In genomic region chr17:63622571-63623390, GRCh38 we compare ENCODE assay signal across 8 cellular contexts. TPM values are rescaled to one million over a fixed set of nuclear protein-coding genes. Genes with fewer than 3 reads are reported as not detected.
DNase-seq lines count a peak whose midpoint lies in the region; ATAC-seq and TF ChIP-seq lines count a peak whose summit lies in the region.

No MANE protein-coding gene starts in this region.

- H3F3A ChIP-seq in PC-3 (ENCODE audit: low read length, unreplicated experiment) = no peaks in the 10 kb centered on the region

- H3K4me3 ChIP-seq in BLaER1 (peak overlapping the region; percentile 97), PC-3 (ENCODE audit: low read length) (peak overlapping the region; percentile 82), fibroblast of mammary gland (ENCODE audit: control insufficient read depth, low read depth, low read length) (peak overlapping the region; percentile 70), stomach smooth muscle (ENCODE audit: low read length in 2 of 2) (peak overlapping the region; percentile 83 to 85)

- H3K9me2 ChIP-seq in PC-3 (replicated peaks; ENCODE audit: low read length) = no peaks in the 10 kb centered on the region

- H3K4me1 Mint-ChIP-seq in activated T-helper 17 cell treated with anti-CD3 and anti-CD28 coated beads, Interleukin-2, amount 50 U/mL, for 72 hours = peaks cover 29% of the 10 kb centered on the region
- H3K4me1 Mint-ChIP-seq in naive B cell = peaks cover 43 to 53% (median 47%) of the 10 kb centered on the region in 3 donors

- no peak for TF ChIP-seq CTCF in PC-3 (conservative IDR thresholded peaks at IDR 0.05; ENCODE audit: low read depth, low read length)
- no peak for TF ChIP-seq CTCF in fibroblast of mammary gland (conservative IDR thresholded peaks at IDR 0.05; ENCODE audit: control insufficient read depth, insufficient read depth, low read depth, low read length)

- peak overlapping the region; percentile 94 for H3K27ac Mint-ChIP-seq in activated T-helper 17 cell treated with anti-CD3 and anti-CD28 coated beads, Interleukin-2, amount 50 U/mL, for 72 hours
- peak overlapping the region in 5 of 6 donors; percentile 76 to 90 (median 87) for H3K27ac Mint-ChIP-seq in naive B cell

- peak overlapping the region; percentile 86 for H2AFZ ChIP-seq in PC-3 (ENCODE audit: low read length)

- DNase-seq in PC-3 (peak; percentile 58), fibroblast of mammary gland (ENCODE audit: low read depth) (peak; percentile 54), naive B cell (peak; percentile 56)

- H3K4me2 ChIP-seq in BLaER1 (peak overlapping the region; percentile 89), PC-3 (ENCODE audit: low read length) (peak overlapping the region; percentile 93)

- H3K27ac ChIP-seq in BLaER1 = peak overlapping the region; percentile 83
- no peak overlapping the region for H3K27ac ChIP-seq in PC-3 (ENCODE audit: low read length)
- peak overlapping the region; percentile 58 for H3K27ac ChIP-seq in stomach smooth muscle (ENCODE audit: low read length)

- H3K27me3 ChIP-seq in BLaER1 (no peaks in the 10 kb centered on the region), PC-3 (ENCODE audit: low read length) (no peaks in the 10 kb centered on the region), stomach smooth muscle (ENCODE audit: control insufficient read depth in 1 of 2, insufficient read depth in 2 of 2, low read length in 2 of 2) (no peaks in the 10 kb centered on the region)

- H3K9ac ChIP-seq in BLaER1 = peak overlapping the region; percentile 88
- peak overlapping the region; percentile 59 for H3K9ac ChIP-seq in PC-3 (ENCODE audit: low read length)
- H3K9ac ChIP-seq in stomach smooth muscle (ENCODE audit: low read length in 2 of 2) = peak overlapping the region; percentile 65 to 80

- POLR2A ChIA-PET in PC-3 (lab: Charles Lee; ENCODE audit: unreplicated experiment) = interaction anchor here (0.5 to 0.6 kb wide), 2 partner anchors 19 to 73 kb away, joined by 3 read pairs; no protein-coding TSS in a partner anchor

- ATAC-seq in GM19324 (IDR thresholded peaks at IDR 0.05; ENCODE audit: low FRiP score, unreplicated experiment) = peak; percentile 41
- peak; percentile 12 for ATAC-seq in HG03457 (IDR thresholded peaks at IDR 0.05; ENCODE audit: unreplicated experiment)
- ATAC-seq in PC-3 = peak; percentile 56
- peak; percentile 46 for ATAC-seq in activated T-helper 17 cell treated with anti-CD3 and anti-CD28 coated beads, Interleukin-2, amount 50 U/mL, for 72 hours (replicated peaks)
- ATAC-seq in naive B cell (ENCODE audit: low read depth in 2 of 2) = peak; percentile 28 to 30

- H4K20me1 ChIP-seq in BLaER1 = peaks cover 53% of the 10 kb centered on the region
- 0 out of 2 replicates have a peak, but pooled peaks cover 4% of the 10 kb centered on the region for H4K20me1 ChIP-seq in PC-3 (ENCODE audit: low read length)

- H3K36me3 Mint-ChIP-seq in activated T-helper 17 cell treated with anti-CD3 and anti-CD28 coated beads, Interleukin-2, amount 50 U/mL, for 72 hours (ENCODE audit: low read depth) = peaks cover 7% of the 10 kb centered on the region
- H3K36me3 Mint-ChIP-seq in naive B cell = no peaks in the 10 kb centered on the region

- CTCF ChIA-PET in PC-3 (lab: Charles Lee) = interaction anchor here (0.5 to 1.5 kb wide), 4 partner anchors 11 to 799 kb away, joined by 3 to 16 read pairs (median 4); no protein-coding TSS in a partner anchor

- intact Hi-C loops in PC-3 (cut with micrococcal nuclease) = loop anchor here (5.0 kb wide), 2 partner anchors 75 to 120 kb away; partner anchors contain the start of gene STRADA

- peak overlapping the region; percentile 96 for H3K4me3 Mint-ChIP-seq in activated T-helper 17 cell treated with anti-CD3 and anti-CD28 coated beads, Interleukin-2, amount 50 U/mL, for 72 hours
- H3K4me3 Mint-ChIP-seq in naive B cell = peak overlapping the region; percentile 95 to 99 (median 98)

- H3K9me3 ChIP-seq in BLaER1 (no peaks in the 10 kb centered on the region), PC-3 (ENCODE audit: low read length) (no peaks in the 10 kb centered on the region), stomach smooth muscle (ENCODE audit: control insufficient read depth in 2 of 2, low read length in 2 of 2) (no peaks in the 10 kb centered on the region)

- H3K9me3 Mint-ChIP-seq in activated T-helper 17 cell treated with anti-CD3 and anti-CD28 coated beads, Interleukin-2, amount 50 U/mL, for 72 hours = no peaks in the 10 kb centered on the region
- H3K9me3 Mint-ChIP-seq in naive B cell = no peaks in the 10 kb centered on the region

- H3K4me1 ChIP-seq in BLaER1 (peaks cover 45% of the 10 kb centered on the region), PC-3 (ENCODE audit: insufficient read depth, low read length) (peaks cover 26% of the 10 kb centered on the region), stomach smooth muscle (ENCODE audit: control insufficient read depth, insufficient read depth, low read length) (peaks cover 13% of the 10 kb centered on the region)

- peaks cover 44% of the 10 kb centered on the region for H3K79me2 ChIP-seq in PC-3 (ENCODE audit: low read length)

- no peaks in the 10 kb centered on the region for H3K27me3 Mint-ChIP-seq in activated T-helper 17 cell treated with anti-CD3 and anti-CD28 coated beads, Interleukin-2, amount 50 U/mL, for 72 hours
- H3K27me3 Mint-ChIP-seq in naive B cell = no peaks in the 10 kb centered on the region

- BruUV-seq in PC-3 (replicated peaks; lab: Mats Ljungman, UMichigan) = no TSS peak

- H3K36me3 ChIP-seq in BLaER1 (no peaks in the 10 kb centered on the region), PC-3 (ENCODE audit: low read depth, low read length) (no peaks in the 10 kb centered on the region), stomach smooth muscle (ENCODE audit: control insufficient read depth in 2 of 2, insufficient read depth in 2 of 2, low read length in 2 of 2) (no peaks in the 10 kb centered on the region)

RNA-seq across cellular contexts. Expression of gene MAP3K3, which starts 0.6 kb away (rescaled TPM):
- total RNA-seq in PC-3 (2014; rRNA removed) = 27.1 and 36.1 TPM in 2 replicates
- total RNA-seq in activated T-helper 17 cell treated with anti-CD3 and anti-CD28 coated beads, Interleukin-2, amount 50 U/mL, for 72 hours = 10 to 100 TPM; 30.8 to 38.7 TPM
- 10 to 100 TPM; 20.8 to 39.1 (median 28.7) TPM for polyA plus RNA-seq in naive B cell (ENCODE audit: low read depth in 6 of 6)

RNA-seq across cellular contexts. Expression of gene TACO1, which starts 22.1 kb away (rescaled TPM):
- 47.9 and 70.0 TPM in 2 replicates for total RNA-seq in PC-3 (2014; rRNA removed)
- total RNA-seq in activated T-helper 17 cell treated with anti-CD3 and anti-CD28 coated beads, Interleukin-2, amount 50 U/mL, for 72 hours = 10 to 100 TPM; 12.5 to 27.8 TPM
- polyA plus RNA-seq in naive B cell (ENCODE audit: low read depth in 6 of 6) = 10 to 100 TPM; 14.9 to 19.7 (median 16.8) TPM
